Comparison of ENCODE assay signal across 25 cellular contexts in the genomic region with DNA sequence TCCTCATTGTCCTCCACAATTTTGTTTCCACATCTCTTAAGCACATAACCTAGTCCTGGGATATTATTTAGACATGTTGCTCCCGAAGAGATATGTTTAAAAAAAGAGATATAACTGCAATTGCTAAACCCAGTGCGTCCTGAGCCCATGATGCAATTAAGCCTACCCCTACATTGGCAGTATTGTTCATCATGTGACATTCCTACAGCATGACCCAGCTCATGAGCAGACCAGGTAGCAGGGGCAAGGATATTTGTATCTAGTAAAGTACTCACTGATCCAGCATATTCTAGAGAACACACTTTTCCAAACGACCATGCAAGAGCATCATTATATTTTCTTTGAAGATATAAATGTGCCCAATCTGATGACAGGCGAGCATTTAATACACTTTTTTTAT. TPM values are rescaled to one million over a fixed set of nuclear protein-coding genes. Genes with fewer than 3 reads are reported as not detected.
"Had no signal": no experiment of that assay in that cellular context is flagged by ENCODE, and none has a peak within 500 bp of the region (broad histone marks: within the 10 kb centered on the region; RNA-seq: fewer than 3 reads in every experiment).

No MANE protein-coding gene starts in this region.

- H3K27me3 ChIP-seq: brain microvascular endothelial cell had no signal

- H3K9me3 Mint-ChIP-seq: activated B cell treated with CpG ODN at 0.5 μM for 24 hours; activated CD4-positive, alpha-beta T cell treated with anti-CD3 and anti-CD28 coated beads, Interleukin-2, amount 10 ng/mL, durations not matched to agents 24 days and 14 days; activated naive CD4-positive, alpha-beta T cell treated with anti-CD3 and anti-CD28 coated beads, Interleukin-2, amount 50 U/mL, for 72 hours; activated naive CD8-positive, alpha-beta T cell treated with anti-CD3 and anti-CD28 coated beads, Interleukin-2, amount 50 U/mL, for 24 hours; activated T-cell treated with anti-CD3 and anti-CD28 coated beads, Interleukin-2, amount 50 U/mL, for 4 hours; T-cell had no signal

- ATAC-seq: activated naive CD4-positive, alpha-beta T cell treated with anti-CD3 and anti-CD28 coated beads, Interleukin-2, amount 50 U/mL, for 72 hours; activated naive CD8-positive, alpha-beta T cell treated with anti-CD3 and anti-CD28 coated beads, Interleukin-2, amount 50 U/mL, for 24 hours; activated T-cell treated with anti-CD3 and anti-CD28 coated beads, Interleukin-2, amount 50 U/mL, for 4 hours; T-cell had no signal

- H3K27ac Mint-ChIP-seq: activated B cell treated with CpG ODN at 0.5 μM for 24 hours; activated CD4-positive, alpha-beta T cell treated with anti-CD3 and anti-CD28 coated beads, Interleukin-2, amount 10 ng/mL, durations not matched to agents 24 days and 14 days; activated naive CD4-positive, alpha-beta T cell treated with anti-CD3 and anti-CD28 coated beads, Interleukin-2, amount 50 U/mL, for 72 hours; activated naive CD8-positive, alpha-beta T cell treated with anti-CD3 and anti-CD28 coated beads, Interleukin-2, amount 50 U/mL, for 24 hours; T-cell had no signal

- DNase-seq: activated B cell treated with CpG ODN at 0.5 μM for 24 hours; activated CD4-positive, alpha-beta T cell treated with anti-CD3 and anti-CD28 coated beads for 1 hour; activated CD4-positive, alpha-beta T cell treated with anti-CD3 and anti-CD28 coated beads, Interleukin-2, amount 10 ng/mL, durations not matched to agents 24 days and 14 days; activated CD4-positive, alpha-beta T cell treated with anti-CD3 and anti-CD28 coated beads, Interleukin-2, amount 50 U/mL, for 48 hours; activated CD8-positive, alpha-beta memory T cell treated with anti-CD3 and anti-CD28 coated beads for 24 hours; activated effector memory CD4-positive, alpha-beta T cell treated with anti-CD3 and anti-CD28 coated beads, Interleukin-2, amount 50 U/mL, for 16 hours; activated naive CD4-positive, alpha-beta T cell treated with Interleukin-2 at 50 U/mL for 16 hours; activated naive CD8-positive, alpha-beta T cell treated with anti-CD3 and anti-CD28 coated beads, Interleukin-2, amount 50 U/mL, for 24 hours; activated T-cell treated with anti-CD3 and anti-CD28 coated beads, Interleukin-2, amount 50 U/mL, for 4 hours; amygdala; brain microvascular endothelial cell; MM.1S; NCI-H1105; NCI-H1436; NCI-H1694 treated with DMSO at 0.1 percent for 48 hours; NCI-H2029 treated with DMSO at 0.1 percent for 48 hours; NCI-H510A treated with DMSO at 0.1 percent for 48 hours; SIG-M5; T-cell; T-helper 2 cell; T1000 had no signal

- H3K4me1 Mint-ChIP-seq: activated B cell treated with CpG ODN at 0.5 μM for 24 hours had no signal

- H3K36me3 Mint-ChIP-seq: activated naive CD4-positive, alpha-beta T cell treated with anti-CD3 and anti-CD28 coated beads, Interleukin-2, amount 50 U/mL, for 72 hours; T-cell had no signal

- H3K4me3 Mint-ChIP-seq: activated B cell treated with CpG ODN at 0.5 μM for 24 hours; activated CD4-positive, alpha-beta T cell treated with anti-CD3 and anti-CD28 coated beads, Interleukin-2, amount 10 ng/mL, durations not matched to agents 24 days and 14 days; activated naive CD8-positive, alpha-beta T cell treated with anti-CD3 and anti-CD28 coated beads, Interleukin-2, amount 50 U/mL, for 24 hours; activated T-cell treated with anti-CD3 and anti-CD28 coated beads, Interleukin-2, amount 50 U/mL, for 4 hours; T-cell had no signal

- H3K36me3 ChIP-seq: brain microvascular endothelial cell had no signal

- FAIRE-seq: astrocyte, RCC 7860, TTC549 had no signal

- H3K27ac ChIP-seq: brain microvascular endothelial cell had no signal

RNA-seq across cellular contexts. Expression of gene ADAM30, which starts 1.2 kb away (rescaled TPM):
- total RNA-seq: activated B cell treated with CpG ODN at 0.5 μM for 24 hours; activated CD4-positive, alpha-beta T cell treated with anti-CD3 and anti-CD28 coated beads, Interleukin-2, amount 10 ng/mL, durations not matched to agents 24 days and 14 days; activated naive CD4-positive, alpha-beta T cell treated with anti-CD3 and anti-CD28 coated beads, Interleukin-2, amount 50 U/mL, for 72 hours; activated T-cell treated with anti-CD3 and anti-CD28 coated beads, Interleukin-2, amount 50 U/mL, for 4 hours; astrocyte; T-cell had no signal
